In genomic region chr2:88713408-88713807, GRCh38 we compare ENCODE assay signal across 24 cellular contexts. TPM values are rescaled to one million over a fixed set of nuclear protein-coding genes. Genes with fewer than 3 reads are reported as not detected.
DNase-seq lines count a peak whose midpoint lies in the region; ATAC-seq and TF ChIP-seq lines count a peak whose summit lies in the region.
"Had no signal": no experiment of that assay in that cellular context is flagged by ENCODE, and none has a peak within 500 bp of the region (broad histone marks: within the 10 kb centered on the region; RNA-seq: fewer than 3 reads in every experiment).

No MANE protein-coding gene starts in this region.

- H3K4me1 Mint-ChIP-seq in activated T-cell treated with anti-CD3 and anti-CD28 coated beads, Interleukin-2, amount 50 U/mL, for 72 hours (ENCODE audit: low read depth) = no peaks in the 10 kb centered on the region
- peaks cover 12% of the 10 kb centered on the region for H3K4me1 Mint-ChIP-seq in type B pancreatic cell (ENCODE audit: unreplicated experiment)

- TF ChIP-seq POLR2A in heart left ventricle (IDR thresholded peaks at IDR 0.05) = no peak

- H3K27ac ChIP-seq in heart left ventricle = peak overlapping the region in 2 of 12 donors; percentile 6 to 23
- H3K27ac ChIP-seq: A549; BLaER1 treated with 17β-estradiol and CSF1 and Interleukin-3, amounts not matched to agents 10 nM and 100 nM had no signal

- no peak for ATAC-seq in activated T-cell treated with anti-CD3 and anti-CD28 coated beads, Interleukin-2, amount 50 U/mL, for 72 hours (replicated peaks in 1 of 2)
- ATAC-seq in heart left ventricle (peak in 3 of 4 donors; percentile 38 to 54 (median 44)), Right ventricle myocardium inferior (no peak), left ventricle myocardium superior (peak; percentile 47), HG03457 (IDR thresholded peaks at IDR 0.05; ENCODE audit: unreplicated experiment) (no peak)
- ATAC-seq: A549, GM12878 had no signal

- H3K4me3 Mint-ChIP-seq in activated T-cell treated with anti-CD3 and anti-CD28 coated beads, Interleukin-2, amount 50 U/mL, for 72 hours = no peak overlapping the region
- no peak overlapping the region for H3K4me3 Mint-ChIP-seq in type B pancreatic cell
- H3K4me3 Mint-ChIP-seq: CD14-positive monocyte; CD4-positive, alpha-beta T cell; CD8-positive, alpha-beta memory T cell; HFFc6 had no signal

- TF ChIP-seq CTCF in heart left ventricle (IDR thresholded peaks at IDR 0.05) = no peak
- TF ChIP-seq CTCF in type B pancreatic cell (conservative IDR thresholded peaks at IDR 0.05) = no peak

- peaks cover 7 to 22% of the 10 kb centered on the region in 2 donors for H3K36me3 Mint-ChIP-seq in activated T-cell treated with anti-CD3 and anti-CD28 coated beads, Interleukin-2, amount 50 U/mL, for 72 hours (ENCODE audit: insufficient read depth in 2 of 2)
- peaks cover 21% of the 10 kb centered on the region for H3K36me3 Mint-ChIP-seq in type B pancreatic cell

- no peak overlapping the region for H3K4me3 ChIP-seq in heart left ventricle
- H3K4me3 ChIP-seq: A549; BLaER1 treated with 17β-estradiol and CSF1 and Interleukin-3, amounts not matched to agents 10 nM and 100 nM; GM12878; HAP-1 had no signal

- peaks cover 3% of the 10 kb centered on the region in 2 donors for H3K9me3 Mint-ChIP-seq in activated T-cell treated with anti-CD3 and anti-CD28 coated beads, Interleukin-2, amount 50 U/mL, for 72 hours
- H3K9me3 Mint-ChIP-seq in type B pancreatic cell = peaks cover 16% of the 10 kb centered on the region
- H3K9me3 Mint-ChIP-seq: HFFc6 had no signal

- WGBS in heart left ventricle, 4 donors = 52 to 60% (median 59%) methylated on average over 4 of the region's 4 CpGs

- H3K27ac Mint-ChIP-seq in activated T-cell treated with anti-CD3 and anti-CD28 coated beads, Interleukin-2, amount 50 U/mL, for 72 hours = peak overlapping the region; percentile 26
- peak overlapping the region; percentile 32 for H3K27ac Mint-ChIP-seq in type B pancreatic cell
- H3K27ac Mint-ChIP-seq: CD4-positive, alpha-beta T cell; CD8-positive, alpha-beta memory T cell; HFFc6 had no signal

- H3K4me1 ChIP-seq in heart left ventricle = peaks cover 0 to 44% (median 10%) of the 10 kb centered on the region in 12 donors
- H3K4me1 ChIP-seq: A549, BE2C had no signal

- no peaks in the 10 kb centered on the region for H3K27me3 Mint-ChIP-seq in activated T-cell treated with anti-CD3 and anti-CD28 coated beads, Interleukin-2, amount 50 U/mL, for 72 hours (ENCODE audit: low read depth)
- H3K27me3 Mint-ChIP-seq in type B pancreatic cell = no peaks in the 10 kb centered on the region
- H3K27me3 Mint-ChIP-seq: CD4-positive, alpha-beta T cell had no signal

- intact Hi-C loops in heart left ventricle (cut with DNase I) = no loop called here
- intact Hi-C loops in Right ventricle myocardium inferior (cut with DNase I) = no loop called here
- intact Hi-C loops in left ventricle myocardium superior (cut with micrococcal nuclease) = no loop called here

- peaks cover 0 to 2% (median 0%) of the 10 kb centered on the region in 12 donors for H3K9me3 ChIP-seq in heart left ventricle
- H3K9me3 ChIP-seq: A549, BE2C, HAP-1 had no signal

- no peak for DNase-seq in activated T-cell treated with anti-CD3 and anti-CD28 coated beads, Interleukin-2, amount 50 U/mL, for 72 hours
- no peak for DNase-seq in activated T-cell treated with anti-CD3 and anti-CD28 coated beads, Interleukin-2, amount 50 U/mL, for 48 hours
- DNase-seq in heart left ventricle (no peak), Right ventricle myocardium inferior (ENCODE audit: missing footprints) (no peak), left ventricle myocardium superior (no peak), type B pancreatic cell (ENCODE audit: extremely low spot score, unreplicated experiment) (no peak)
- DNase-seq: 8988T; ACHN; AML-193; BE2C; CD4-positive, alpha-beta T cell; CD8-positive, alpha-beta memory T cell; DMS 273 treated with DMSO at 0.1 percent for 48 hours; DMS79; EL; GDM1; GOT3; HFFc6 had no signal

- no peaks in the 10 kb centered on the region for H3K36me3 ChIP-seq in heart left ventricle
- H3K36me3 ChIP-seq: BE2C, HAP-1 had no signal

- H3K27me3 ChIP-seq in heart left ventricle = no peaks in the 10 kb centered on the region
- H3K27me3 ChIP-seq: BE2C; BLaER1 treated with 17β-estradiol and CSF1 and Interleukin-3, amounts not matched to agents 10 nM and 100 nM had no signal

RNA-seq across cellular contexts. Expression of gene RPIA, which starts 21.9 kb away (rescaled TPM):
- total RNA-seq in activated T-cell treated with anti-CD3 and anti-CD28 coated beads, Interleukin-2, amount 50 U/mL, for 72 hours = 10 to 100 TPM; 32.3 to 43.8 TPM
- total RNA-seq in heart left ventricle (10 to 100 TPM in 7 of 9 donors, 1 to 10 TPM in 2; 4.1 to 15.3 (median 12.6) TPM), Right ventricle myocardium inferior (15.8 TPM), left ventricle myocardium superior (19.1 TPM), type B pancreatic cell (ENCODE audit: low replicate concordance) (27.3 and 27.6 TPM in 2 replicates)
- polyA plus RNA-seq in heart left ventricle = 10 to 100 TPM; 12.8 to 15.4 TPM

Comparison
In these comparisons a context has a peak if more than half of its experiments do, and no peak if none do; other contexts are left out.
1. ATAC-seq: peak in heart left ventricle (3 of 4) and left ventricle myocardium superior (single experiment); none in activated T-cell treated with anti-CD3 and anti-CD28 coated beads, Interleukin-2, amount 50 U/mL, for 72 hours (0 of 2), Right ventricle myocardium inferior (single experiment) and HG03457 (single experiment).